In the genomic region with DNA sequence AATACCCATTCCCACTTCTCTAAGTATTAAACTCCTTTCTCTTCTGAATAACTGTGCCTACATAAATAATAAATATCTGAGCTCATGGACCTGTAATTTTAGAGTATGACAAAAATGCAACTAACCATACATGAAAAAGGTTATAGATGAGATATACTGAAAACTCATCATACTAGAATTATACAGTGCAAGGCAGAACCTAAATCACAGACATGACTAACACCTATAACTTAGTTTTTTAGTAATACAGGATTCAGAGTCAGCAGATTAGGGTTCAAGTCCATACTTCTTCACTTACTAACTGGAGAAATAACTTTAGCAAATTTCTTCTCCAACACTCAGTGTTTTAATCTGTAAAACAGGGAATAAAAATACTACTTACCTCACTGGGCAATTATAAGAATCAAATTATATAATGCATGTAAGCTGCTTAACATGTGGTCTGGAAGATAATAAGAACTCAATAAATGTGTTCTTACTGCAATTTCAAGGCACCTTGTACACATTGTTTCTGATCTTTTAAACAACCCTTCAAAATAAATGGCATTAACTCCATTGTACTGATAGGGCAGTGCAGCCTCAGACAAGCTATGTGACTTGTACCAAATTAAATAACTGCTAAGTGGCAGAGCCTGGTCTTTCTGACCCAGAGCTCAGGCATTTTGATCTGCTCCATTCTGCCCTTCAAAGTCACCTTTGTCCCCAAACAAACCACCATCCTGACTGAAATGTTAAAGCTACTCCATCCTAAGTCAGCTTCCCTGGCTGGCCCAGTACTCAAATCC, we compare ENCODE assay signal across 20 cellular contexts. TPM values are rescaled to one million over a fixed set of nuclear protein-coding genes. Genes with fewer than 3 reads are reported as not detected.
"Had no signal": no experiment of that assay in that cellular context is flagged by ENCODE, and none has a peak within 500 bp of the region (broad histone marks: within the 10 kb centered on the region; RNA-seq: fewer than 3 reads in every experiment).

No MANE protein-coding gene starts in this region.

- H3K27ac ChIP-seq: SJSA1 had no signal

- H3K4me1 ChIP-seq: SJSA1 had no signal

- H3K36me3 ChIP-seq: SJSA1 had no signal

- H3K9me3 ChIP-seq: SJSA1 had no signal

- DNase-seq: KBM-7, MV-4-11, NCI-H1048, NCI-H1105, NCI-H1417, NCI-H1436 treated with DMSO at 0.1 percent for 48 hours, NCI-H1694, NCI-H187 treated with DMSO at 0.1 percent for 48 hours, NCI-H2029 treated with DMSO at 0.1 percent for 48 hours, NCI-H2171, NCI-H226, NCI-H510A, NCI-H524 treated with DMSO at 0.1 percent for 48 hours, NCI-H69, NCI-H774, Right ventricle myocardium superior, RPMI8226, SIG-M5 had no signal

- H3K4me3 ChIP-seq: SJSA1 had no signal

- H3K27me3 ChIP-seq: SJSA1 had no signal

RNA-seq across cellular contexts. Expression of gene KLF7, which starts 39.6 kb away (rescaled TPM):
- total RNA-seq: HT-29 had no signal
